Comparison of ENCODE assay signal across 8 cellular contexts in genomic region chr21:34707876-34708325, GRCh38. TPM values are rescaled to one million over a fixed set of nuclear protein-coding genes. Genes with fewer than 3 reads are reported as not detected.
A peak's percentile ranks its signal among the peaks of the same experiment; 100 is the strongest.
DNase-seq lines count a peak whose midpoint lies in the region; ATAC-seq lines count a peak whose summit lies in the region.
"Had no signal": no experiment of that assay in that cellular context is flagged by ENCODE, and none has a peak within 500 bp of the region (broad histone marks: within the 10 kb centered on the region; RNA-seq: fewer than 3 reads in every experiment).

No MANE protein-coding gene starts in this region.

- intact Hi-C loops in activated CD4-positive, alpha-beta memory T cell treated with anti-CD3 and anti-CD28 coated beads for 36 hours (cut with micrococcal nuclease): loop anchor here (1.0 to 5.0 kb wide), 5 partner anchors 7 to 379 kb away; partner anchors contain the start of gene RUNX1

- peak overlapping the region; percentile 15 for H3K27ac Mint-ChIP-seq in activated CD4-positive, alpha-beta memory T cell treated with anti-CD3 and anti-CD28 coated beads for 36 hours

- CTCF ChIA-PET in activated CD4-positive, alpha-beta memory T cell treated with anti-CD3 and anti-CD28 coated beads for 36 hours (lab: Charles Lee): interaction anchor here (1.0 to 3.6 kb wide), 9 partner anchors 8 to 1132 kb away, joined by 3 to 21 read pairs (median 3); no protein-coding TSS in a partner anchor

- no peaks in the 10 kb centered on the region for H3K36me3 Mint-ChIP-seq in activated CD4-positive, alpha-beta memory T cell treated with anti-CD3 and anti-CD28 coated beads for 36 hours

- peaks cover 20% of the 10 kb centered on the region for H3K4me1 Mint-ChIP-seq in activated CD4-positive, alpha-beta memory T cell treated with anti-CD3 and anti-CD28 coated beads for 36 hours (ENCODE audit: low read depth)

- ATAC-seq in GM19397 (IDR thresholded peaks at IDR 0.05; ENCODE audit: unreplicated experiment) (peak; percentile 81), HG03066 (IDR thresholded peaks at IDR 0.05; ENCODE audit: low read depth, unreplicated experiment) (peak; percentile 82)

- peak; percentile 85 for DNase-seq in activated CD4-positive, alpha-beta memory T cell treated with anti-CD3 and anti-CD28 coated beads for 36 hours
- peak; percentile 69 for DNase-seq in stimulated activated CD8-positive, alpha-beta memory T cell treated with anti-CD3 and anti-CD28 coated beads, Interleukin-4, amount 100 ng/mL, for 48 hours
- no peak for DNase-seq in NCI-H345 (lab: John Stamatoyannopoulos, UW)
- DNase-seq in COLO829 (ENCODE audit: low spot score): no peak
- DNase-seq in iPS-NIHi7 (ENCODE audit: extremely low spot score): no peak
- DNase-seq: IMR-90 had no signal

- H3K4me3 Mint-ChIP-seq in activated CD4-positive, alpha-beta memory T cell treated with anti-CD3 and anti-CD28 coated beads for 36 hours: no peak overlapping the region

- peaks cover 41% of the 10 kb centered on the region for H3K27me3 Mint-ChIP-seq in activated CD4-positive, alpha-beta memory T cell treated with anti-CD3 and anti-CD28 coated beads for 36 hours

- no peaks in the 10 kb centered on the region for H3K9me3 Mint-ChIP-seq in activated CD4-positive, alpha-beta memory T cell treated with anti-CD3 and anti-CD28 coated beads for 36 hours

- POLR2A ChIA-PET in activated CD4-positive, alpha-beta memory T cell treated with anti-CD3 and anti-CD28 coated beads for 36 hours (lab: Charles Lee): interaction anchor here (0.6 to 1.5 kb wide), 7 partner anchors 8 to 1038 kb away, joined by 3 to 4 read pairs (median 3); no protein-coding TSS in a partner anchor

RNA-seq across cellular contexts. Expression of gene CLIC6, which starts 39.1 kb away (rescaled TPM):
- total RNA-seq in activated CD4-positive, alpha-beta memory T cell treated with anti-CD3 and anti-CD28 coated beads for 36 hours: under 1 TPM; 0.10 to 0.14 TPM
- total RNA-seq: IMR-90 had no signal

Comparison
In these comparisons a context has a peak if more than half of its experiments do, and no peak if none do; other contexts are left out.
1. DNase-seq: peak in activated CD4-positive, alpha-beta memory T cell treated with anti-CD3 and anti-CD28 coated beads for 36 hours (single experiment) and stimulated activated CD8-positive, alpha-beta memory T cell treated with anti-CD3 and anti-CD28 coated beads, Interleukin-4, amount 100 ng/mL, for 48 hours (single experiment); none in NCI-H345 (single experiment), COLO829 (single experiment) and iPS-NIHi7 (single experiment).